ENCODE assay signal across 8 cellular contexts in genomic region chr9:99821187-99822095, GRCh38. TPM values are rescaled to one million over a fixed set of nuclear protein-coding genes. Genes with fewer than 3 reads are reported as not detected.
A peak's percentile ranks its signal among the peaks of the same experiment; 100 is the strongest.
DNase-seq lines count a peak whose midpoint lies in the region; ATAC-seq and TF ChIP-seq lines count a peak whose summit lies in the region.

Gene NR4A3 (plus strand): TSS chr9:99821885. CDS start chr9:99828043, 6,158 bp downstream.

- TF ChIP-seq EP300 in upper lobe of left lung (IDR thresholded peaks at IDR 0.05) = peak in 3 of 4 donors; percentile 24 to 86 (median 45)

- intact Hi-C loops in heart left ventricle (cut with DNase I) (loop anchor here in 9 of 10 donors (2.0 to 10.0 kb wide), 15 partner anchors 85 to 603 kb away; partner anchors contain the start of genes STX17 (in 7 of the 9), ALG2 (in 2 of the 9), SEC61B (in 2 of the 9) and MSANTD3 (in 1 of the 9)), posterior cingulate gyrus (cut with DNase I) (loop anchor here (5.0 to 10.0 kb wide), 5 partner anchors 86 to 599 kb away; partner anchors contain the start of genes ALG2, ERP44, INVS and SEC61B)

- H3K36me3 ChIP-seq in heart left ventricle = no peaks in the 10 kb centered on the region
- no peaks in the 10 kb centered on the region for H3K36me3 ChIP-seq in upper lobe of left lung

- peaks cover 0 to 27% (median 11%) of the 10 kb centered on the region in 9 donors for H3K27me3 ChIP-seq in heart left ventricle
- H3K27me3 ChIP-seq in upper lobe of left lung = peaks cover 0 to 28% (median 15%) of the 10 kb centered on the region in 4 donors

- H3K4me3 ChIP-seq in heart left ventricle = peak within 1 kb of the TSS; percentile 46 to 95 (median 88)
- peak within 1 kb of the TSS; percentile 71 to 96 (median 76) for H3K4me3 ChIP-seq in upper lobe of left lung

- H3K27ac ChIP-seq in adipose tissue (ENCODE audit: low read depth, low read length) (no peak within 1 kb of the TSS), heart left ventricle (peak within 1 kb of the TSS; percentile 86 to 100 (median 98)), upper lobe of left lung (peak within 1 kb of the TSS; percentile 95 to 99 (median 97))

- ATAC-seq in HG02763 (IDR thresholded peaks at IDR 0.05; ENCODE audit: unreplicated experiment) = peak; percentile 27
- ATAC-seq in heart left ventricle = peak; percentile 80 to 86 (median 82)
- ATAC-seq in upper lobe of left lung (ENCODE audit: low FRiP score in 2 of 2) = peak; percentile 82 to 93

- H3K9me3 ChIP-seq in heart left ventricle (no peaks in the 10 kb centered on the region), upper lobe of left lung (no peaks in the 10 kb centered on the region)

- 0% methylated on average over 70 to 83 of the region's 83 CpGs for WGBS in adipose tissue, 3 donors
- WGBS in heart left ventricle, 4 donors = 0 to 1% (median 0%) methylated on average over 57 to 83 of the region's 83 CpGs
- WGBS in upper lobe of left lung, 2 donors = 1 to 10% methylated on average over 2 to 62 of the region's 83 CpGs

- peak; percentile 36 to 95 for TF ChIP-seq POLR2A in heart left ventricle (IDR thresholded peaks at IDR 0.05)
- TF ChIP-seq POLR2A in upper lobe of left lung (IDR thresholded peaks at IDR 0.05) = peak in 3 of 4 donors; percentile 62 to 95 (median 91)

- DNase-seq in NCI-H1436 (lab: John Stamatoyannopoulos, UW) (peak; percentile 84), T follicular helper cell (ENCODE audit: low read depth) (peak; percentile 92), heart left ventricle (peak; percentile 94 to 98 (median 96)), posterior cingulate gyrus (peak; percentile 91 to 99 (median 94)), upper lobe of left lung (peak; percentile 96 to 97)

- peaks cover 0 to 44% (median 23%) of the 10 kb centered on the region in 12 donors for H3K4me1 ChIP-seq in heart left ventricle
- H3K4me1 ChIP-seq in upper lobe of left lung = peaks cover 41 to 61% (median 49%) of the 10 kb centered on the region in 4 donors

- TF ChIP-seq CTCF in GM12873 (IDR thresholded peaks at IDR 0.05; ENCODE audit: insufficient read depth, low read depth, low read length, missing control alignments) = peak; percentile 34
- peak in 9 of 12 donors; percentile 11 to 40 (median 27) for TF ChIP-seq CTCF in heart left ventricle (IDR thresholded peaks at IDR 0.05)
- TF ChIP-seq CTCF in upper lobe of left lung (IDR thresholded peaks at IDR 0.05) = peak in 5 of 6 experiments; percentile 9 to 87 (median 78)

RNA-seq across cellular contexts. Expression of gene NR4A3, which starts in this region (rescaled TPM):
- polyA plus RNA-seq in adipose tissue (10 to 100 TPM in 2 of 3 donors, under 1 TPM in 1; 0.52 to 89.7 (median 40.9) TPM), heart left ventricle (10 to 100 TPM in 1 of 2 donors, 1 to 10 TPM in 1; 1.6 to 17.5 TPM)
- total RNA-seq in heart left ventricle (10 to 100 TPM in 4 of 9 donors, 1 to 10 TPM in 5; 1.5 to 27.8 (median 9.9) TPM), upper lobe of left lung (10 to 100 TPM in 1 of 6 donors, 1 to 10 TPM in 5; 1.0 to 10.8 (median 5.6) TPM)

Comparison
In these comparisons a context has a peak if more than half of its experiments do, and no peak if none do; other contexts are left out.
1. CTCF ChIP-seq: peak in every context shown above with its lines; median percentile 78 in upper lobe of left lung; 34 in GM12873; 27 in heart left ventricle.
2. ATAC-seq: peak in every context shown above with its lines; median percentile 88 in upper lobe of left lung; 82 in heart left ventricle; 27 in HG02763.